In genomic region chr3:168653255-168653654, GRCh38 we compare ENCODE assay signal across 26 cellular contexts.
"Had no signal": no experiment of that assay in that cellular context is flagged by ENCODE, and none has a peak within 500 bp of the region (broad histone marks: within the 10 kb centered on the region; RNA-seq: fewer than 3 reads in every experiment).

No MANE protein-coding gene starts in this region.

- ATAC-seq: activated naive CD4-positive, alpha-beta T cell treated with anti-CD3 and anti-CD28 coated beads, Interleukin-2, amount 50 U/mL, for 72 hours; activated T-cell treated with anti-CD3 and anti-CD28 coated beads, Interleukin-2, amount 50 U/mL, for 72 hours; esophagus mucosa had no signal

- H3K4me3 Mint-ChIP-seq: activated CD4-positive, alpha-beta memory T cell treated with anti-CD3 and anti-CD28 coated beads, Interleukin-2, amount 10 ng/mL, durations not matched to agents 7 days and 5 days; activated CD4-positive, alpha-beta T cell treated with anti-CD3 and anti-CD28 coated beads, Interleukin-2, amount 10 ng/mL, durations not matched to agents 7 days and 5 days; activated naive CD4-positive, alpha-beta T cell treated with anti-CD3 and anti-CD28 coated beads, Interleukin-2, amount 10 ng/mL, durations not matched to agents 7 days and 5 days; activated naive CD8-positive, alpha-beta T cell treated with anti-CD3 and anti-CD28 coated beads, Interleukin-2, amount 10 ng/mL, durations not matched to agents 7 days and 5 days; activated T-cell treated with anti-CD3 and anti-CD28 coated beads, Interleukin-2, amount 50 U/mL, for 24 hours; activated T-cell treated with anti-CD3 and anti-CD28 coated beads, Interleukin-2, amount 50 U/mL, for 72 hours; brain had no signal

- H3K27me3 Mint-ChIP-seq: activated CD4-positive, alpha-beta memory T cell treated with anti-CD3 and anti-CD28 coated beads, Interleukin-2, amount 10 ng/mL, durations not matched to agents 7 days and 5 days; activated CD4-positive, alpha-beta T cell treated with anti-CD3 and anti-CD28 coated beads, Interleukin-2, amount 10 ng/mL, durations not matched to agents 7 days and 5 days; activated naive CD4-positive, alpha-beta T cell treated with anti-CD3 and anti-CD28 coated beads, Interleukin-2, amount 10 ng/mL, durations not matched to agents 7 days and 5 days; activated naive CD8-positive, alpha-beta T cell treated with anti-CD3 and anti-CD28 coated beads, Interleukin-2, amount 10 ng/mL, durations not matched to agents 7 days and 5 days; activated T-cell treated with anti-CD3 and anti-CD28 coated beads, Interleukin-2, amount 50 U/mL, for 24 hours; brain had no signal

- H3K9me3 Mint-ChIP-seq: activated CD4-positive, alpha-beta memory T cell treated with anti-CD3 and anti-CD28 coated beads, Interleukin-2, amount 10 ng/mL, durations not matched to agents 7 days and 5 days; activated CD4-positive, alpha-beta T cell treated with anti-CD3 and anti-CD28 coated beads, Interleukin-2, amount 10 ng/mL, durations not matched to agents 7 days and 5 days; activated naive CD4-positive, alpha-beta T cell treated with anti-CD3 and anti-CD28 coated beads, Interleukin-2, amount 10 ng/mL, durations not matched to agents 7 days and 5 days; activated naive CD4-positive, alpha-beta T cell treated with anti-CD3 and anti-CD28 coated beads, Interleukin-2, amount 50 U/mL, for 72 hours; activated naive CD8-positive, alpha-beta T cell treated with anti-CD3 and anti-CD28 coated beads, Interleukin-2, amount 10 ng/mL, durations not matched to agents 7 days and 5 days had no signal

- H3K27me3 ChIP-seq: ascending aorta, breast epithelium, cardiac muscle cell, colonic mucosa had no signal

- DNase-seq: activated CD4-positive, alpha-beta memory T cell treated with anti-CD3 and anti-CD28 coated beads, Interleukin-2, amount 10 ng/mL, durations not matched to agents 7 days and 5 days; activated CD4-positive, alpha-beta T cell treated with anti-CD3 and anti-CD28 coated beads for 1 hour; activated CD4-positive, alpha-beta T cell treated with anti-CD3 and anti-CD28 coated beads for 4 hours; activated CD4-positive, alpha-beta T cell treated with anti-CD3 and anti-CD28 coated beads, Interleukin-2, amount 10 ng/mL, durations not matched to agents 7 days and 5 days; activated CD4-positive, alpha-beta T cell treated with anti-CD3 and anti-CD28 coated beads, Interleukin-2, amount 50 U/mL, for 4 hours; activated CD8-positive, alpha-beta memory T cell treated with anti-CD3 and anti-CD28 coated beads, Interleukin-2, amount 50 U/mL, for 48 hours; activated gamma-delta T cell; activated naive CD4-positive, alpha-beta T cell; activated naive CD4-positive, alpha-beta T cell treated with anti-CD3 and anti-CD28 coated beads, Interleukin-2, amount 10 ng/mL, durations not matched to agents 7 days and 5 days; activated naive CD8-positive, alpha-beta T cell treated with anti-CD3 and anti-CD28 coated beads, Interleukin-2, amount 10 ng/mL, durations not matched to agents 7 days and 5 days; activated T-cell treated with anti-CD3 and anti-CD28 coated beads for 4 hours; activated T-cell treated with anti-CD3 and anti-CD28 coated beads, Interleukin-2, amount 50 U/mL, for 24 hours; activated T-cell treated with anti-CD3 and anti-CD28 coated beads, Interleukin-2, amount 50 U/mL, for 72 hours; central memory CD4-positive, alpha-beta T cell; cerebellar nuclear complex; colonic mucosa; effector CD8-positive, alpha-beta T cell; foreskin fibroblast; head of caudate nucleus; T-helper 2 cell had no signal

- H3K27ac Mint-ChIP-seq: activated CD4-positive, alpha-beta memory T cell treated with anti-CD3 and anti-CD28 coated beads, Interleukin-2, amount 10 ng/mL, durations not matched to agents 7 days and 5 days; activated CD4-positive, alpha-beta T cell treated with anti-CD3 and anti-CD28 coated beads, Interleukin-2, amount 10 ng/mL, durations not matched to agents 7 days and 5 days; activated naive CD4-positive, alpha-beta T cell treated with anti-CD3 and anti-CD28 coated beads, Interleukin-2, amount 10 ng/mL, durations not matched to agents 7 days and 5 days; activated naive CD4-positive, alpha-beta T cell treated with anti-CD3 and anti-CD28 coated beads, Interleukin-2, amount 50 U/mL, for 72 hours; activated naive CD8-positive, alpha-beta T cell treated with anti-CD3 and anti-CD28 coated beads, Interleukin-2, amount 10 ng/mL, durations not matched to agents 7 days and 5 days; activated T-cell treated with anti-CD3 and anti-CD28 coated beads, Interleukin-2, amount 50 U/mL, for 24 hours; activated T-cell treated with anti-CD3 and anti-CD28 coated beads, Interleukin-2, amount 50 U/mL, for 72 hours had no signal

- H3K4me1 Mint-ChIP-seq: activated CD4-positive, alpha-beta memory T cell treated with anti-CD3 and anti-CD28 coated beads, Interleukin-2, amount 10 ng/mL, durations not matched to agents 7 days and 5 days; activated CD4-positive, alpha-beta T cell treated with anti-CD3 and anti-CD28 coated beads, Interleukin-2, amount 10 ng/mL, durations not matched to agents 7 days and 5 days; activated naive CD4-positive, alpha-beta T cell treated with anti-CD3 and anti-CD28 coated beads, Interleukin-2, amount 10 ng/mL, durations not matched to agents 7 days and 5 days; activated naive CD8-positive, alpha-beta T cell treated with anti-CD3 and anti-CD28 coated beads, Interleukin-2, amount 10 ng/mL, durations not matched to agents 7 days and 5 days had no signal

- H3K36me3 Mint-ChIP-seq: activated naive CD4-positive, alpha-beta T cell treated with anti-CD3 and anti-CD28 coated beads, Interleukin-2, amount 10 ng/mL, durations not matched to agents 7 days and 5 days; activated naive CD4-positive, alpha-beta T cell treated with anti-CD3 and anti-CD28 coated beads, Interleukin-2, amount 50 U/mL, for 72 hours; activated naive CD8-positive, alpha-beta T cell treated with anti-CD3 and anti-CD28 coated beads, Interleukin-2, amount 10 ng/mL, durations not matched to agents 7 days and 5 days; brain had no signal

- H3K36me3 ChIP-seq: ascending aorta, breast epithelium, cardiac muscle cell, colonic mucosa had no signal

- H3K4me1 ChIP-seq: ascending aorta, breast epithelium, colonic mucosa had no signal

- H3K27ac ChIP-seq: ascending aorta, breast epithelium, cardiac muscle cell, colonic mucosa had no signal

- H3K9me3 ChIP-seq: ascending aorta, breast epithelium, colonic mucosa had no signal

- H3K4me3 ChIP-seq: ascending aorta, breast epithelium, cardiac muscle cell, colonic mucosa had no signal
